ENCODE assay signal across 9 cellular contexts in genomic region chr5:95712347-95712958, GRCh38. TPM values are rescaled to one million over a fixed set of nuclear protein-coding genes. Genes with fewer than 3 reads are reported as not detected.
DNase-seq lines count a peak whose midpoint lies in the region; ATAC-seq lines count a peak whose summit lies in the region.
"Had no signal": no experiment of that assay in that cellular context is flagged by ENCODE, and none has a peak within 500 bp of the region (broad histone marks: within the 10 kb centered on the region; RNA-seq: fewer than 3 reads in every experiment).

No MANE protein-coding gene starts in this region.

- no peak for DNase-seq in activated CD4-positive, CD25-positive, alpha-beta regulatory T cell treated with anti-CD3 and anti-CD28 coated beads, Interleukin-2, amount 50 U/mL, for 72 hours
- peak; percentile 34 for DNase-seq in NCI-H2227 treated with DMSO at 0.1 percent for 48 hours (lab: John Stamatoyannopoulos, UW)
- peak; percentile 76 for DNase-seq in dermis blood vessel endothelial cell
- DNase-seq in stimulated activated CD4-positive, alpha-beta T cell treated with anti-CD3 and anti-CD28 coated beads, Interleukin-15, amount 100 ng/mL, for 24 hours, result peak; percentile 73
- DNase-seq in MV-4-11 (lab: John Stamatoyannopoulos, UW), result no peak
- DNase-seq in RPMI8226, result no peak

- peak; percentile 76 to 85 for ATAC-seq in activated CD4-positive, CD25-positive, alpha-beta regulatory T cell treated with anti-CD3 and anti-CD28 coated beads, Interleukin-2, amount 50 U/mL, for 24 hours
- no peak for ATAC-seq in HG03520 (IDR thresholded peaks at IDR 0.05; ENCODE audit: unreplicated experiment)

RNA-seq across cellular contexts. Expression of gene RHOBTB3, which starts 18.7 kb away (rescaled TPM):
- 27.6 and 30.3 TPM in 2 replicates for total RNA-seq in dermis blood vessel endothelial cell

RNA-seq across cellular contexts. Expression of gene SPATA9, which starts 29.7 kb away (rescaled TPM):
- total RNA-seq in dermis blood vessel endothelial cell, result not detected in 2 replicates
- total RNA-seq: Peyer's patch had no signal

Comparison
In these comparisons a context has a peak if more than half of its experiments do, and no peak if none do; other contexts are left out.
1. DNase-seq: peak in NCI-H2227 treated with DMSO at 0.1 percent for 48 hours (single experiment), dermis blood vessel endothelial cell (single experiment) and stimulated activated CD4-positive, alpha-beta T cell treated with anti-CD3 and anti-CD28 coated beads, Interleukin-15, amount 100 ng/mL, for 24 hours (single experiment); none in activated CD4-positive, CD25-positive, alpha-beta regulatory T cell treated with anti-CD3 and anti-CD28 coated beads, Interleukin-2, amount 50 U/mL, for 72 hours (single experiment), MV-4-11 (single experiment) and RPMI8226 (single experiment).